ENCODE assay signal across 8 cellular contexts in the genomic region with DNA sequence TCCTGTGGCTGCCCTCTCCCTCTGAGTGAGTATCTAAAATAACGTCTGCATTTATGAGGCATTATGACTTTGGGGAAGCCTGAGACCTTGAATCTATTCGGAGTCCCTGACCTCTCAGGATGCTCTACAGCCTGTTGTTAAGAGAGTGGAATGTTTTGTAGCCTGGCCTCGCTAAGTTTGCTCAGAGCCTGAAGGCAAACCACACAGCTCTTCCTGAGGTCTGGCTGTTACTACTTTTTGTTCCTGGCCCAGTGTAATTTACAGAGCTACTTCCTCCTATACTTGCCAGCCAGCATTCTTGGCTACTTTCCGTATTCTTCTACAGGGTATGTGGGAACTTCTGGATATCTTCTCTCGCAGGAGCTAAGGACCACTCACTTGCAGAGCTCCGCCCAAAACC. TPM values are rescaled to one million over a fixed set of nuclear protein-coding genes. Genes with fewer than 3 reads are reported as not detected.
A peak's percentile ranks its signal among the peaks of the same experiment; 100 is the strongest.
DNase-seq lines count a peak whose midpoint lies in the region; ATAC-seq and TF ChIP-seq lines count a peak whose summit lies in the region.

No MANE protein-coding gene starts in this region.

- H3K27ac Mint-ChIP-seq in MCF 10A (ENCODE audit: low read depth, unreplicated experiment) (peak overlapping the region; percentile 43), mesothelial cell of epicardium (peak overlapping the region; percentile 84)
- H3K27ac Mint-ChIP-seq in natural killer cell treated with Interleukin-12 subunit alpha and Interleukin-12 subunit beta and Interleukin-15 and Interleukin-18, amount 100 ng/mL, for 72 hours = no peak overlapping the region

- no TSS peak for BruUV-seq in MCF 10A (replicated peaks; lab: Mats Ljungman, UMichigan)

- peak; percentile 76 for DNase-seq in AG10803 (ENCODE audit: low read depth)
- DNase-seq in MG63 = peak; percentile 56
- DNase-seq in MCF 10A (ENCODE audit: unreplicated experiment) = no peak
- no peak for DNase-seq in mesothelial cell of epicardium (ENCODE audit: low spot score in 2 of 2, unreplicated experiment in 2 of 2)
- no peak for DNase-seq in NCI-H1930 (lab: John Stamatoyannopoulos, UW)
- no peak for DNase-seq in natural killer cell treated with Interleukin-12 subunit alpha and Interleukin-12 subunit beta and Interleukin-15 and Interleukin-18, amount 100 ng/mL, for 72 hours (ENCODE audit: low spot score)
- no peak for DNase-seq in stimulated activated CD8-positive, alpha-beta memory T cell treated with anti-CD3 and anti-CD28 coated beads, Interleukin-4, amount 100 ng/mL, for 48 hours
- no peak for DNase-seq in globus pallidus (ENCODE audit: low spot score)

- TF ChIP-seq CTCF in AG10803 (conservative IDR thresholded peaks at IDR 0.05; ENCODE audit: low read length) (no peak), MCF 10A (IDR thresholded peaks at IDR 0.05; ENCODE audit: unreplicated experiment) (no peak), mesothelial cell of epicardium (IDR thresholded peaks at IDR 0.05; ENCODE audit: unreplicated experiment) (no peak)

- CTCF ChIA-PET in MCF 10A (lab: Yijun Ruan, JAX) = interaction anchor here (0.6 to 1.0 kb wide), 2 partner anchors 67 to 187 kb away, joined by 3 to 4 read pairs; no protein-coding TSS in a partner anchor

- no peaks in the 10 kb centered on the region for H3K27me3 Mint-ChIP-seq in MCF 10A (ENCODE audit: insufficient read depth, unreplicated experiment)
- no peaks in the 10 kb centered on the region for H3K27me3 Mint-ChIP-seq in mesothelial cell of epicardium (ENCODE audit: low read depth)
- H3K27me3 Mint-ChIP-seq in natural killer cell treated with Interleukin-12 subunit alpha and Interleukin-12 subunit beta and Interleukin-15 and Interleukin-18, amount 100 ng/mL, for 72 hours = peaks cover 11 to 21% of the 10 kb centered on the region in 2 donors

- H3K36me3 ChIP-seq in MG63 = no peaks in the 10 kb centered on the region

- POLR2A ChIA-PET in MCF 10A (lab: Yijun Ruan, JAX) = interaction anchor here (0.6 to 1.5 kb wide), 7 partner anchors 8 to 234 kb away, joined by 3 to 6 read pairs (median 4); partner anchors contain the start of gene SFPQ

- H3K9me3 Mint-ChIP-seq in MCF 10A (ENCODE audit: unreplicated experiment) (no peaks in the 10 kb centered on the region), mesothelial cell of epicardium (no peaks in the 10 kb centered on the region)
- H3K9me3 Mint-ChIP-seq in natural killer cell treated with Interleukin-12 subunit alpha and Interleukin-12 subunit beta and Interleukin-15 and Interleukin-18, amount 100 ng/mL, for 72 hours = peaks cover 4% of the 10 kb centered on the region

- no peaks in the 10 kb centered on the region for H3K9me3 ChIP-seq in MG63

- no peak overlapping the region for H3K4me3 Mint-ChIP-seq in MCF 10A (ENCODE audit: unreplicated experiment)
- H3K4me3 Mint-ChIP-seq in mesothelial cell of epicardium = no peak overlapping the region
- H3K4me3 Mint-ChIP-seq in natural killer cell treated with Interleukin-12 subunit alpha and Interleukin-12 subunit beta and Interleukin-15 and Interleukin-18, amount 100 ng/mL, for 72 hours = no peak overlapping the region

- H3K27me3 ChIP-seq in MG63 = no peaks in the 10 kb centered on the region

- intact Hi-C loops in MCF 10A (cut with micrococcal nuclease) = no loop called here

- H3K4me1 Mint-ChIP-seq in MCF 10A (ENCODE audit: insufficient read depth, unreplicated experiment) = peaks cover 27% of the 10 kb centered on the region
- H3K4me1 Mint-ChIP-seq in mesothelial cell of epicardium = peaks cover 22% of the 10 kb centered on the region
- peaks cover 10% of the 10 kb centered on the region in 2 donors for H3K4me1 Mint-ChIP-seq in natural killer cell treated with Interleukin-12 subunit alpha and Interleukin-12 subunit beta and Interleukin-15 and Interleukin-18, amount 100 ng/mL, for 72 hours (ENCODE audit: low read depth in 2 of 2)

- no peak for ATAC-seq in natural killer cell treated with Interleukin-12 subunit alpha and Interleukin-12 subunit beta and Interleukin-15 and Interleukin-18, amount 100 ng/mL, for 72 hours

- H3K36me3 Mint-ChIP-seq in MCF 10A (ENCODE audit: insufficient read depth, unreplicated experiment) (no peaks in the 10 kb centered on the region), mesothelial cell of epicardium (no peaks in the 10 kb centered on the region)
- peaks cover 4% of the 10 kb centered on the region for H3K36me3 Mint-ChIP-seq in natural killer cell treated with Interleukin-12 subunit alpha and Interleukin-12 subunit beta and Interleukin-15 and Interleukin-18, amount 100 ng/mL, for 72 hours

- no peak overlapping the region for H3K4me3 ChIP-seq in AG10803 (ENCODE audit: low read length)
- no peak overlapping the region for H3K4me3 ChIP-seq in MG63

RNA-seq across cellular contexts. Expression of gene ZMYM4, which starts 3.6 kb away (rescaled TPM):
- total RNA-seq in MG63 (2014; rRNA removed; shearing (Covaris generic); ENCODE audit: low replicate concordance) = 25.4 and 27.8 TPM in 2 replicates
- 62.0 and 70.1 TPM in 2 replicates for total RNA-seq in MCF 10A (2022)
- 87.8 to 95.6 TPM (median 91.3 TPM) in 3 replicates for total RNA-seq in mesothelial cell of epicardium
- total RNA-seq in natural killer cell treated with Interleukin-12 subunit alpha and Interleukin-12 subunit beta and Interleukin-15 and Interleukin-18, amount 100 ng/mL, for 72 hours = 10 to 100 TPM; 36.8 to 41.5 TPM

Comparison
In these comparisons a context has a peak if more than half of its experiments do, and no peak if none do; other contexts are left out.
1. DNase-seq: peak in AG10803 (single experiment) and MG63 (single experiment); none in MCF 10A (single experiment), mesothelial cell of epicardium (0 of 2), NCI-H1930 (0 of 2), natural killer cell treated with Interleukin-12 subunit alpha and Interleukin-12 subunit beta and Interleukin-15 and Interleukin-18, amount 100 ng/mL, for 72 hours (single experiment), stimulated activated CD8-positive, alpha-beta memory T cell treated with anti-CD3 and anti-CD28 coated beads, Interleukin-4, amount 100 ng/mL, for 48 hours (single experiment) and globus pallidus (single experiment).
2. H3K27ac Mint-ChIP-seq: peak in MCF 10A (single experiment) and mesothelial cell of epicardium (single experiment); none in natural killer cell treated with Interleukin-12 subunit alpha and Interleukin-12 subunit beta and Interleukin-15 and Interleukin-18, amount 100 ng/mL, for 72 hours (0 of 2).